12 cellular contexts compared by ENCODE assay signal in genomic region chr18:6624271-6624670, GRCh38.
A peak's percentile ranks its signal among the peaks of the same experiment; 100 is the strongest.
DNase-seq lines count a peak whose midpoint lies in the region; ATAC-seq and TF ChIP-seq lines count a peak whose summit lies in the region.
"Had no signal": no experiment of that assay in that cellular context is flagged by ENCODE, and none has a peak within 500 bp of the region (broad histone marks: within the 10 kb centered on the region; RNA-seq: fewer than 3 reads in every experiment).

No MANE protein-coding gene starts in this region.

- in situ Hi-C loops in astrocyte of the spinal cord (cut with HindIII; ENCODE audit: low sequenced_read_pairs): no loop called here

- H2AFZ ChIP-seq in smooth muscle cell (ENCODE audit: low read depth): peak overlapping the region; percentile 1

- H3K4me3 ChIP-seq in HFF-Myc (replicated peaks; ENCODE audit: low read depth, low read length) (no peak overlapping the region), astrocyte of the spinal cord (ENCODE audit: low read depth, low read length) (no peak overlapping the region), left ventricle myocardium inferior (no peak overlapping the region), smooth muscle cell (no peak overlapping the region)
- H3K4me3 ChIP-seq: stomach had no signal

- no peaks in the 10 kb centered on the region for H3K27me3 ChIP-seq in left ventricle myocardium inferior (ENCODE audit: low read depth)
- no peaks in the 10 kb centered on the region for H3K27me3 ChIP-seq in smooth muscle cell (ENCODE audit: low read depth)
- H3K27me3 ChIP-seq: stomach had no signal

- intact Hi-C loops in left ventricle myocardium inferior (cut with micrococcal nuclease): no loop called here

- H3F3A ChIP-seq in smooth muscle cell (ENCODE audit: low read depth): no peaks in the 10 kb centered on the region

- no peak for TF ChIP-seq CTCF in HFF-Myc (IDR thresholded peaks at IDR 0.05; ENCODE audit: low read depth, low read length, missing control alignments)
- TF ChIP-seq CTCF in astrocyte of the spinal cord (IDR thresholded peaks at IDR 0.05; ENCODE audit: low read depth, low read length): no peak
- no peak for TF ChIP-seq CTCF in left ventricle myocardium inferior (IDR thresholded peaks at IDR 0.05; ENCODE audit: borderline replicate concordance)
- TF ChIP-seq CTCF in smooth muscle cell (IDR thresholded peaks at IDR 0.05; ENCODE audit: borderline replicate concordance, insufficient read depth, poor library complexity, severe bottlenecking): no peak

- no peak for ATAC-seq in HG03457 (IDR thresholded peaks at IDR 0.05; ENCODE audit: unreplicated experiment)

- DNase-seq in HFF-Myc (ENCODE audit: extremely low read depth, low read depth) (peak; percentile 42), astrocyte of the spinal cord (ENCODE audit: low read depth, low spot score) (peak; percentile 70), left ventricle myocardium inferior (no peak), smooth muscle cell (lab: John Stamatoyannopoulos, UW; ENCODE audit: unreplicated experiment) (no peak), ureter (ENCODE audit: low spot score) (no peak), SHP77 treated with DMSO at 0.1 percent for 48 hours (lab: John Stamatoyannopoulos, UW) (no peak)
- no peak for DNase-seq in stimulated activated CD4-positive, alpha-beta T cell treated with anti-CD3 and anti-CD28 coated beads, Interleukin-2, amount 100 ng/mL, for 24 hours
- DNase-seq: NCI-H2029 treated with DMSO at 0.1 percent for 48 hours, nephron progenitor cell, RPMI8226, stomach had no signal

- no peaks in the 10 kb centered on the region for H4K20me1 ChIP-seq in smooth muscle cell (ENCODE audit: low read depth)

- peak overlapping the region; percentile 65 for H3K27ac ChIP-seq in left ventricle myocardium inferior (replicated peaks)
- peak overlapping the region; percentile 71 for H3K27ac ChIP-seq in smooth muscle cell (ENCODE audit: low read depth)

- H3K36me3 ChIP-seq in left ventricle myocardium inferior: no peaks in the 10 kb centered on the region
- H3K36me3 ChIP-seq in smooth muscle cell (ENCODE audit: low read depth): no peaks in the 10 kb centered on the region
- H3K36me3 ChIP-seq: stomach had no signal

- H3K9ac ChIP-seq in smooth muscle cell (ENCODE audit: low read depth): no peak overlapping the region

- no peaks in the 10 kb centered on the region for H3K79me2 ChIP-seq in smooth muscle cell (ENCODE audit: low read depth)

- 41% methylated on average over 5 of the region's 5 CpGs for WGBS in smooth muscle cell (ENCODE audit: low lambda C conversion rate)

- H3K9me3 ChIP-seq in left ventricle myocardium inferior (replicated peaks): no peaks in the 10 kb centered on the region
- H3K9me3 ChIP-seq in smooth muscle cell (replicated peaks; ENCODE audit: low read depth): no peaks in the 10 kb centered on the region
- H3K9me3 ChIP-seq: stomach had no signal

- H3K4me2 ChIP-seq in smooth muscle cell: peak overlapping the region; percentile 47

- H3K4me1 ChIP-seq in left ventricle myocardium inferior: peaks cover 11% of the 10 kb centered on the region
- H3K4me1 ChIP-seq in smooth muscle cell (ENCODE audit: low read depth): no peaks in the 10 kb centered on the region

Comparison
In these comparisons a context has a peak if more than half of its experiments do, and no peak if none do; other contexts are left out.
1. DNase-seq: peak in HFF-Myc (single experiment) and astrocyte of the spinal cord (single experiment); none in left ventricle myocardium inferior (single experiment), smooth muscle cell (single experiment), ureter (single experiment), stimulated activated CD4-positive, alpha-beta T cell treated with anti-CD3 and anti-CD28 coated beads, Interleukin-2, amount 100 ng/mL, for 24 hours (0 of 2) and SHP77 treated with DMSO at 0.1 percent for 48 hours (single experiment).